Comparison of ENCODE assay signal across 8 cellular contexts in genomic region chr14:50736932-50737419, GRCh38.
DNase-seq lines count a peak whose midpoint lies in the region; ATAC-seq and TF ChIP-seq lines count a peak whose summit lies in the region.

No MANE protein-coding gene starts in this region.

- H3K27ac Mint-ChIP-seq in natural killer cell treated with Interleukin-12 subunit alpha and Interleukin-12 subunit beta and Interleukin-15 and Interleukin-18, amount 100 ng/mL, for 72 hours: peak overlapping the region; percentile 64 to 73
- H3K27ac Mint-ChIP-seq in neural progenitor cell: no peak overlapping the region
- H3K27ac Mint-ChIP-seq in osteocyte (ENCODE audit: unreplicated experiment): no peak overlapping the region

- H3K4me2 ChIP-seq in neural progenitor cell (no peak overlapping the region), smooth muscle cell (no peak overlapping the region)

- ATAC-seq in GM21367 (IDR thresholded peaks at IDR 0.05; ENCODE audit: unreplicated experiment): peak; percentile 85
- peak; percentile 82 for ATAC-seq in HG03378 (IDR thresholded peaks at IDR 0.05; ENCODE audit: unreplicated experiment)
- peak; percentile 92 to 97 for ATAC-seq in natural killer cell treated with Interleukin-12 subunit alpha and Interleukin-12 subunit beta and Interleukin-15 and Interleukin-18, amount 100 ng/mL, for 72 hours

- TF ChIP-seq CTCF in GM13977 (IDR thresholded peaks at IDR 0.05; ENCODE audit: extremely low read depth, insufficient read depth, missing control alignments): no peak
- TF ChIP-seq CTCF in neural progenitor cell (IDR thresholded peaks at IDR 0.05): no peak
- no peak for TF ChIP-seq CTCF in osteocyte (IDR thresholded peaks at IDR 0.05)
- no peak for TF ChIP-seq CTCF in smooth muscle cell (IDR thresholded peaks at IDR 0.05; ENCODE audit: borderline replicate concordance, insufficient read depth, poor library complexity, severe bottlenecking)

- no peak overlapping the region for H3K4me3 ChIP-seq in neural progenitor cell
- no peak overlapping the region for H3K4me3 ChIP-seq in smooth muscle cell

- H3K36me3 Mint-ChIP-seq in natural killer cell treated with Interleukin-12 subunit alpha and Interleukin-12 subunit beta and Interleukin-15 and Interleukin-18, amount 100 ng/mL, for 72 hours: peaks cover 6% of the 10 kb centered on the region
- H3K36me3 Mint-ChIP-seq in neural progenitor cell (peaks cover 25% of the 10 kb centered on the region), osteocyte (ENCODE audit: unreplicated experiment) (peaks cover 20% of the 10 kb centered on the region)

- in situ Hi-C loops in GM13977 (cut with MboI; ENCODE audit: low pct_unique_long_range_greater_than_20kb, low sequenced_read_pairs, unreplicated experiment): no loop called here

- H3K4me3 Mint-ChIP-seq in natural killer cell treated with Interleukin-12 subunit alpha and Interleukin-12 subunit beta and Interleukin-15 and Interleukin-18, amount 100 ng/mL, for 72 hours: peak overlapping the region; percentile 47
- H3K4me3 Mint-ChIP-seq in neural progenitor cell (no peak overlapping the region), osteocyte (ENCODE audit: unreplicated experiment) (no peak overlapping the region)

- H3K9me3 ChIP-seq in neural progenitor cell (ENCODE audit: low read depth) (no peaks in the 10 kb centered on the region), smooth muscle cell (replicated peaks; ENCODE audit: low read depth) (no peaks in the 10 kb centered on the region)

- H4K20me1 ChIP-seq in neural progenitor cell (ENCODE audit: low read depth) (no peaks in the 10 kb centered on the region), smooth muscle cell (ENCODE audit: low read depth) (no peaks in the 10 kb centered on the region)

- H3K27me3 Mint-ChIP-seq in natural killer cell treated with Interleukin-12 subunit alpha and Interleukin-12 subunit beta and Interleukin-15 and Interleukin-18, amount 100 ng/mL, for 72 hours: no peaks in the 10 kb centered on the region
- no peaks in the 10 kb centered on the region for H3K27me3 Mint-ChIP-seq in neural progenitor cell (ENCODE audit: insufficient read depth, low read depth)
- no peaks in the 10 kb centered on the region for H3K27me3 Mint-ChIP-seq in osteocyte (ENCODE audit: unreplicated experiment)

- 75% methylated on average over 6 of the region's 6 CpGs for WGBS in smooth muscle cell (ENCODE audit: low lambda C conversion rate)

- H3K4me1 Mint-ChIP-seq in natural killer cell treated with Interleukin-12 subunit alpha and Interleukin-12 subunit beta and Interleukin-15 and Interleukin-18, amount 100 ng/mL, for 72 hours (ENCODE audit: low read depth in 2 of 2): peaks cover 12 to 29% of the 10 kb centered on the region in 2 donors
- H3K4me1 Mint-ChIP-seq in neural progenitor cell: no peaks in the 10 kb centered on the region
- peaks cover 37% of the 10 kb centered on the region for H3K4me1 Mint-ChIP-seq in osteocyte (ENCODE audit: unreplicated experiment)

- peaks cover 4% of the 10 kb centered on the region for H3K36me3 ChIP-seq in neural progenitor cell
- H3K36me3 ChIP-seq in smooth muscle cell (ENCODE audit: low read depth): peaks cover 8% of the 10 kb centered on the region

- H3F3A ChIP-seq in neural progenitor cell (ENCODE audit: low read depth) (no peaks in the 10 kb centered on the region), smooth muscle cell (ENCODE audit: low read depth) (no peaks in the 10 kb centered on the region)

- H2AFZ ChIP-seq in neural progenitor cell (replicated peaks) (no peak overlapping the region), smooth muscle cell (ENCODE audit: low read depth) (no peak overlapping the region)

- H3K4me1 ChIP-seq in neural progenitor cell (no peaks in the 10 kb centered on the region), smooth muscle cell (ENCODE audit: low read depth) (no peaks in the 10 kb centered on the region)

- H3K27me3 ChIP-seq in neural progenitor cell (no peaks in the 10 kb centered on the region), smooth muscle cell (ENCODE audit: low read depth) (no peaks in the 10 kb centered on the region)

- no peak overlapping the region for H3K9ac ChIP-seq in neural progenitor cell
- no peak overlapping the region for H3K9ac ChIP-seq in smooth muscle cell (ENCODE audit: low read depth)

- H3K9me3 Mint-ChIP-seq in natural killer cell treated with Interleukin-12 subunit alpha and Interleukin-12 subunit beta and Interleukin-15 and Interleukin-18, amount 100 ng/mL, for 72 hours: no peaks in the 10 kb centered on the region
- H3K9me3 Mint-ChIP-seq in neural progenitor cell (no peaks in the 10 kb centered on the region), osteocyte (ENCODE audit: unreplicated experiment) (no peaks in the 10 kb centered on the region)

- H3K27ac ChIP-seq in neural progenitor cell (no peak overlapping the region), smooth muscle cell (ENCODE audit: low read depth) (no peak overlapping the region)

- no peaks in the 10 kb centered on the region for H3K79me2 ChIP-seq in neural progenitor cell (ENCODE audit: low read depth)
- H3K79me2 ChIP-seq in smooth muscle cell (ENCODE audit: low read depth): no peaks in the 10 kb centered on the region

- DNase-seq in GM13977 (ENCODE audit: low spot score) (peak; percentile 73), DMS53 (lab: John Stamatoyannopoulos, UW) (no peak), neural progenitor cell (ENCODE audit: low spot score) (no peak), osteocyte (ENCODE audit: extremely low spot score, unreplicated experiment) (no peak), smooth muscle cell (lab: John Stamatoyannopoulos, UW; ENCODE audit: unreplicated experiment) (no peak)
- peak; percentile 65 for DNase-seq in natural killer cell treated with Interleukin-12 subunit alpha and Interleukin-12 subunit beta and Interleukin-15 and Interleukin-18, amount 100 ng/mL, for 72 hours (ENCODE audit: low spot score)

Comparison
In these comparisons a context has a peak if more than half of its experiments do, and no peak if none do; other contexts are left out.
1. DNase-seq: peak in GM13977 (single experiment) and natural killer cell treated with Interleukin-12 subunit alpha and Interleukin-12 subunit beta and Interleukin-15 and Interleukin-18, amount 100 ng/mL, for 72 hours (single experiment); none in DMS53 (single experiment), neural progenitor cell (single experiment), osteocyte (single experiment) and smooth muscle cell (single experiment).
2. H3K27ac Mint-ChIP-seq: peak in natural killer cell treated with Interleukin-12 subunit alpha and Interleukin-12 subunit beta and Interleukin-15 and Interleukin-18, amount 100 ng/mL, for 72 hours (2 of 2); none in neural progenitor cell (single experiment) and osteocyte (single experiment).
3. Peak in every context shown above with its lines, with median percentiles within 50 percentile points of each other: ATAC-seq.